In the genomic region with DNA sequence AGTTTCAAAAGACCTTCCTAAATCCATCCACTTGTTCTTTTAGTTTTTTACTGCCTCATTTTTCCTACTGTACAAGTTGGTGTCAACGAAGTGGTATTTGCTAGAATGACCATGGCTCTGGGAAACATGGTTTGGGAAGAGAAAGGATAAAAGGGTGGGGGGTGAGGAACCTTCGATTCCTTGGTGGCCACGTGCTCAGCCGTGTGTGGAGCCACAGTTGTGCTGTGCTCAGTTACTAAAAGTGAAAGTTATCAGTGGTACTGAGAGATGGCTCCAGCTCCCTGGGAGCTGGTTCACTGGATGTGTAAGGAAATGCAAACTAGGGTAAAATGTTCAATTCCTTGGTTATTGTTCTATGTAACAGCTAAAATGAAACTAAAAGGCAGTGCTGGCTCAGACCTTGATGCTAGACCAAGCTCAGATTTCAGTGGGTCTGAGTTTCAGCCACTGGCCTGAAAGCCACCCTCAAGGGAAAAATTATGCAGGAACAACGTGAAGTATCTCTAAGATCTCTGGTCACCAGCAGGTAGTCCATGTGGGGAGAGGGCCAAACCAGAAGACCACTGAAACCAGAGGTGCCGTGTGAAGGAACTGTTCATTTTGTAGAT, we compare ENCODE assay signal across 12 cellular contexts. TPM values are rescaled to one million over a fixed set of nuclear protein-coding genes. Genes with fewer than 3 reads are reported as not detected.
DNase-seq lines count a peak whose midpoint lies in the region; ATAC-seq and TF ChIP-seq lines count a peak whose summit lies in the region.
"Had no signal": no experiment of that assay in that cellular context is flagged by ENCODE, and none has a peak within 500 bp of the region (broad histone marks: within the 10 kb centered on the region; RNA-seq: fewer than 3 reads in every experiment).

No MANE protein-coding gene starts in this region.

- no peaks in the 10 kb centered on the region for H3K9me3 ChIP-seq in CD4-positive, alpha-beta memory T cell (ENCODE audit: control insufficient read depth in 1 of 2, low read length in 2 of 2)
- H3K9me3 ChIP-seq in A673 (ENCODE audit: low read depth, low read length, poor library complexity, severe bottlenecking): no peaks in the 10 kb centered on the region

- no peaks in the 10 kb centered on the region for H3K36me3 ChIP-seq in CD4-positive, alpha-beta memory T cell (ENCODE audit: insufficient read depth, low read length)
- no peaks in the 10 kb centered on the region for H3K36me3 ChIP-seq in A673 (ENCODE audit: insufficient read depth, low read length, poor library complexity, severe bottlenecking)

- peaks cover 3% of the 10 kb centered on the region in 2 donors for H3K27me3 Mint-ChIP-seq in CD4-positive, alpha-beta memory T cell

- POLR2A ChIA-PET in CD4-positive, alpha-beta memory T cell (lab: Charles Lee; ENCODE audit: partially characterized antibody): no interaction called here
- POLR2A ChIA-PET in A673 (lab: Charles Lee; ENCODE audit: low non-redundant PET): no interaction called here

- no peaks in the 10 kb centered on the region for H3K4me1 ChIP-seq in CD4-positive, alpha-beta memory T cell (ENCODE audit: insufficient read depth, low read length)
- H3K4me1 ChIP-seq in A673 (ENCODE audit: insufficient read depth, low read length, poor library complexity, severe bottlenecking): no peaks in the 10 kb centered on the region

- H3K27me3 ChIP-seq in CD4-positive, alpha-beta memory T cell (ENCODE audit: insufficient read depth, low read length): no peaks in the 10 kb centered on the region
- H3K27me3 ChIP-seq in dorsolateral prefrontal cortex: peaks cover 0 to 9% (median 0%) of the 10 kb centered on the region in 45 donors
- peaks cover 4% of the 10 kb centered on the region for H3K27me3 ChIP-seq in A673 (replicated peaks; ENCODE audit: insufficient read depth, low read depth, low read length, poor library complexity)

- CTCF ChIA-PET in CD4-positive, alpha-beta memory T cell (lab: Charles Lee; ENCODE audit: partially characterized antibody): interaction anchor here (1.6 kb wide), 1 partner anchor 9 kb away, joined by 3 read pairs; no protein-coding TSS in a partner anchor
- CTCF ChIA-PET in A673 (lab: Charles Lee): no interaction called here

- ATAC-seq in HG02798 (IDR thresholded peaks at IDR 0.05; ENCODE audit: poor library complexity, unreplicated experiment) (peak; percentile 73), HG03565 (IDR thresholded peaks at IDR 0.05; ENCODE audit: unreplicated experiment) (peak; percentile 85)

- H3K9me3 Mint-ChIP-seq in CD4-positive, alpha-beta memory T cell: no peaks in the 10 kb centered on the region
- H3K9me3 Mint-ChIP-seq: memory B cell had no signal

- no TSS peak for BruUV-seq in A673 (replicated peaks; lab: Mats Ljungman, UMichigan)

- no peaks in the 10 kb centered on the region for H3K36me3 Mint-ChIP-seq in CD4-positive, alpha-beta memory T cell
- H3K36me3 Mint-ChIP-seq: memory B cell had no signal

- peak overlapping the region in 2 of 7 donors; percentile 0 to 37 for H3K27ac Mint-ChIP-seq in CD4-positive, alpha-beta memory T cell
- H3K27ac Mint-ChIP-seq: memory B cell had no signal

- intact Hi-C loops in CD4-positive, alpha-beta memory T cell (cut with micrococcal nuclease): no loop called here
- intact Hi-C loops in dorsolateral prefrontal cortex (cut with DNase I): no loop called here
- intact Hi-C loops in A673 (cut with micrococcal nuclease; ENCODE audit: unreplicated experiment): no loop called here

- peak overlapping the region in 6 of 8 donors; percentile 37 to 60 (median 56) for H3K4me3 Mint-ChIP-seq in CD4-positive, alpha-beta memory T cell
- H3K4me3 Mint-ChIP-seq: memory B cell had no signal

- H3K27ac ChIP-seq in CD4-positive, alpha-beta memory T cell (ENCODE audit: low read depth, low read length): no peak overlapping the region
- H3K27ac ChIP-seq in dorsolateral prefrontal cortex (no peak overlapping the region), A673 (ENCODE audit: low read depth, low read length, poor library complexity, severe bottlenecking) (no peak overlapping the region)

- no peak for TF ChIP-seq CTCF in dorsolateral prefrontal cortex (IDR thresholded peaks at IDR 0.05 in 54 of 56, conservative IDR thresholded peaks at IDR 0.05 in 2 of 56; ENCODE audit: low read depth in 1 of 56, partially characterized antibody in 56 of 56)
- no peak for TF ChIP-seq CTCF in A673 (conservative IDR thresholded peaks at IDR 0.05; ENCODE audit: low read depth, low read length)

- no peak overlapping the region for H3K4me3 ChIP-seq in CD4-positive, alpha-beta memory T cell (ENCODE audit: low read length in 2 of 2)
- H3K4me3 ChIP-seq in dorsolateral prefrontal cortex: no peak overlapping the region
- no peak overlapping the region for H3K4me3 ChIP-seq in A673 (ENCODE audit: low read depth, low read length, poor library complexity, severe bottlenecking)

- peaks cover 7 to 9% (median 8%) of the 10 kb centered on the region in 4 donors for H3K4me1 Mint-ChIP-seq in CD4-positive, alpha-beta memory T cell

- DNase-seq in CD4-positive, alpha-beta memory T cell: no peak
- peak; percentile 19 for DNase-seq in GM19238 (ENCODE audit: insufficient read length, low spot score)
- no peak for DNase-seq in NCI-H2107 treated with DMSO at 0.1 percent for 48 hours (lab: John Stamatoyannopoulos, UW; ENCODE audit: unreplicated experiment)
- DNase-seq in dorsolateral prefrontal cortex: no peak
- DNase-seq in GM19240 (ENCODE audit: insufficient read length, low spot score): no peak
- DNase-seq in A673 (ENCODE audit: low spot score): no peak
- DNase-seq: activated gamma-delta T cell, NCI-H1105 treated with DMSO at 0.1 percent for 48 hours had no signal

RNA-seq across cellular contexts. Expression of a gene that starts 7.4 kb away (rescaled TPM):
- total RNA-seq in CD4-positive, alpha-beta memory T cell: not detected
- not detected for polyA plus RNA-seq in CD4-positive, alpha-beta memory T cell
- total RNA-seq in dorsolateral prefrontal cortex (1 to 10 TPM in 28 of 120 experiments, under 1 TPM in 22, not detected in 70; 0.20 to 7.7 (median 1.3) TPM), A673 (2021) (not detected in 2 replicates)
- total RNA-seq: glomerular endothelial cell had no signal
